22 cellular contexts compared by ENCODE assay signal in genomic region chr3:78161736-78162135, GRCh38.
A peak's percentile ranks its signal among the peaks of the same experiment; 100 is the strongest.
DNase-seq lines count a peak whose midpoint lies in the region; ATAC-seq, FAIRE-seq and TF ChIP-seq lines count a peak whose summit lies in the region.
"Had no signal": no experiment of that assay in that cellular context is flagged by ENCODE, and none has a peak within 500 bp of the region (broad histone marks: within the 10 kb centered on the region; RNA-seq: fewer than 3 reads in every experiment).

No MANE protein-coding gene starts in this region.

- TF ChIP-seq CTCF in HEK293 (tag by site-specific recombination; IDR thresholded peaks at IDR 0.05), result no peak
- TF ChIP-seq CTCF in endothelial cell of umbilical vein (IDR thresholded peaks at IDR 0.05; ENCODE audit: extremely low read depth in 1 of 2, insufficient read depth in 1 of 2, low read depth in 1 of 2, low read length in 2 of 2), result no peak
- no peak for TF ChIP-seq CTCF in GM13976 (IDR thresholded peaks at IDR 0.05; ENCODE audit: borderline replicate concordance, control extremely low read depth, extremely low read depth, insufficient read depth, missing control alignments)

- no peak overlapping the region for H3K4me3 ChIP-seq in HEK293 (ENCODE audit: low read depth, low read length)
- no peak overlapping the region for H3K4me3 ChIP-seq in endothelial cell of umbilical vein (replicated peaks in 1 of 3; ENCODE audit: insufficient read depth in 1 of 3, low read depth in 1 of 3, low read length in 3 of 3)
- H3K4me3 ChIP-seq: A549, BLaER1, GM12878, GM23248 had no signal

- dilution Hi-C loops in endothelial cell of umbilical vein (cut with MboI; ENCODE audit: extremely low pct_ligation_motif_present, low sequenced_read_pairs), result no loop called here

- CTCF ChIA-PET in HEK293 (lab: Yijun Ruan, JAX), result interaction anchor here (0.8 to 1.4 kb wide), 2 partner anchors 21 to 71 kb away, joined by 3 to 6 read pairs; no protein-coding TSS in a partner anchor
- CTCF ChIA-PET in endothelial cell of umbilical vein (lab: Charles Lee), result no interaction called here

- no peaks in the 10 kb centered on the region for H4K20me1 ChIP-seq in endothelial cell of umbilical vein (replicated peaks; ENCODE audit: control insufficient read depth, extremely low read depth, insufficient read depth, low read length)
- H4K20me1 ChIP-seq: BLaER1 had no signal

- H3K9ac ChIP-seq in endothelial cell of umbilical vein (replicated peaks; ENCODE audit: extremely low read depth, insufficient read depth, low read length), result no peak overlapping the region
- H3K9ac ChIP-seq: BLaER1, GM23248 had no signal

- intact Hi-C loops in endothelial cell of umbilical vein (cut with micrococcal nuclease), result no loop called here

- H3K9me1 ChIP-seq in endothelial cell of umbilical vein (replicated peaks; ENCODE audit: control insufficient read depth, extremely low read depth, insufficient read depth, low read length), result no peaks in the 10 kb centered on the region

- peaks cover 6% of the 10 kb centered on the region for H3K9me3 Mint-ChIP-seq in stimulated activated memory B cell treated with anti-CD40 and anti-IgM and Interleukin-4, amounts not matched to agents 10 μg/mL and 1 μg/mL and 100 μg/mL, for 72 hours
- H3K9me3 Mint-ChIP-seq: HFFc6 had no signal

- H3K4me2 ChIP-seq in endothelial cell of umbilical vein (ENCODE audit: insufficient read depth, low read length), result no peak overlapping the region
- H3K4me2 ChIP-seq: A549, BLaER1 had no signal

- H3K27me3 Mint-ChIP-seq in stimulated activated memory B cell treated with anti-CD40 and anti-IgM and Interleukin-4, amounts not matched to agents 10 μg/mL and 1 μg/mL and 100 μg/mL, for 72 hours, result no peaks in the 10 kb centered on the region
- H3K27me3 Mint-ChIP-seq: B cell; CD4-positive, CD25-positive, alpha-beta regulatory T cell had no signal

- H3K27me3 ChIP-seq in endothelial cell of umbilical vein (ENCODE audit: control insufficient read depth in 2 of 2, insufficient read depth in 2 of 2, low read length in 2 of 2), result no peaks in the 10 kb centered on the region
- H3K27me3 ChIP-seq: BLaER1 had no signal

- in situ Hi-C loops in GM13976 (cut with MboI; ENCODE audit: low sequenced_read_pairs, unreplicated experiment), result no loop called here

- H3K36me3 Mint-ChIP-seq in stimulated activated memory B cell treated with anti-CD40 and anti-IgM and Interleukin-4, amounts not matched to agents 10 μg/mL and 1 μg/mL and 100 μg/mL, for 72 hours, result no peaks in the 10 kb centered on the region
- H3K36me3 Mint-ChIP-seq: CD4-positive, CD25-positive, alpha-beta regulatory T cell; CD8-positive, alpha-beta T cell had no signal

- no peak overlapping the region for H3K27ac ChIP-seq in HEK293 (ENCODE audit: extremely low read depth, low read depth, low read length)
- no peak overlapping the region for H3K27ac ChIP-seq in endothelial cell of umbilical vein (ENCODE audit: insufficient read depth, low read depth, low read length)
- H3K27ac ChIP-seq: A549, BLaER1, C4-2B, GM23248 had no signal

- peak overlapping the region; percentile 34 for H2AFZ ChIP-seq in endothelial cell of umbilical vein (ENCODE audit: low read depth, low read length)
- H2AFZ ChIP-seq: GM23248 had no signal

- H3K79me2 ChIP-seq in endothelial cell of umbilical vein (ENCODE audit: control insufficient read depth, insufficient read depth, low read length), result no peaks in the 10 kb centered on the region

- no peaks in the 10 kb centered on the region for H3K4me1 Mint-ChIP-seq in stimulated activated memory B cell treated with anti-CD40 and anti-IgM and Interleukin-4, amounts not matched to agents 10 μg/mL and 1 μg/mL and 100 μg/mL, for 72 hours
- H3K4me1 Mint-ChIP-seq: B cell; CD4-positive, CD25-positive, alpha-beta regulatory T cell had no signal

- H3K27ac Mint-ChIP-seq in stimulated activated memory B cell treated with anti-CD40 and anti-IgM and Interleukin-4, amounts not matched to agents 10 μg/mL and 1 μg/mL and 100 μg/mL, for 72 hours, result no peak overlapping the region
- H3K27ac Mint-ChIP-seq: B cell; CD4-positive, CD25-positive, alpha-beta regulatory T cell; CD8-positive, alpha-beta T cell; HFFc6 had no signal

- H3K9me3 ChIP-seq in HEK293 (ENCODE audit: control insufficient read depth, insufficient read depth, low read depth, low read length) (no peaks in the 10 kb centered on the region), endothelial cell of umbilical vein (replicated peaks; ENCODE audit: control insufficient read depth, insufficient read depth, low read length) (no peaks in the 10 kb centered on the region)
- H3K9me3 ChIP-seq: A549, BLaER1, Caco-2 had no signal

- POLR2A ChIA-PET in HEK293 (lab: Yijun Ruan, JAX), result no interaction called here
- POLR2A ChIA-PET in endothelial cell of umbilical vein (lab: Charles Lee), result no interaction called here

- H3K36me3 ChIP-seq in HEK293 (ENCODE audit: control insufficient read depth in 2 of 2, insufficient read depth in 1 of 2, low read length in 2 of 2) (no peaks in the 10 kb centered on the region), endothelial cell of umbilical vein (ENCODE audit: control insufficient read depth in 2 of 2, extremely low read depth in 1 of 2, insufficient read depth in 2 of 2, low read length in 2 of 2) (no peaks in the 10 kb centered on the region)
- H3K36me3 ChIP-seq: BLaER1 had no signal

- DNase-seq in endothelial cell of umbilical vein (ENCODE audit: low read depth, low spot score) (no peak), GM13976 (ENCODE audit: low spot score) (no peak), dermis blood vessel endothelial cell (no peak)
- DNase-seq: 8988T; Caco-2; CD4-positive, CD25-positive, alpha-beta regulatory T cell; CD8-positive, alpha-beta T cell; DMS79; EL; GDM1; GM23248; H9; HFFc6 had no signal

- H3K4me3 Mint-ChIP-seq in stimulated activated memory B cell treated with anti-CD40 and anti-IgM and Interleukin-4, amounts not matched to agents 10 μg/mL and 1 μg/mL and 100 μg/mL, for 72 hours, result no peak overlapping the region
- H3K4me3 Mint-ChIP-seq: B cell; CD4-positive, CD25-positive, alpha-beta regulatory T cell; CD8-positive, alpha-beta T cell; H9; HFFc6 had no signal

- BruUV-seq in endothelial cell of umbilical vein (replicated peaks; lab: Mats Ljungman, UMichigan), result no TSS peak

- FAIRE-seq in endothelial cell of umbilical vein (lab: Jason Lieb, UNC), result no peak
- FAIRE-seq: A549, GM12878 had no signal

- H3K4me1 ChIP-seq in HEK293 (ENCODE audit: control insufficient read depth, insufficient read depth, low read length) (no peaks in the 10 kb centered on the region), endothelial cell of umbilical vein (ENCODE audit: control insufficient read depth, extremely low read depth, insufficient read depth, low read length) (no peaks in the 10 kb centered on the region)
- H3K4me1 ChIP-seq: A549, BLaER1, Caco-2 had no signal

- peak; percentile 55 for ATAC-seq in stimulated activated memory B cell treated with anti-CD40 and anti-IgM and Interleukin-4, amounts not matched to agents 10 μg/mL and 1 μg/mL and 100 μg/mL, for 72 hours
- ATAC-seq in GM18498 (IDR thresholded peaks at IDR 0.05; ENCODE audit: unreplicated experiment), result no peak
- ATAC-seq: A549; CD8-positive, alpha-beta T cell; GM12878; HCT116 had no signal

- no peak for TF ChIP-seq POLR2A in endothelial cell of umbilical vein (IDR thresholded peaks at IDR 0.05; ENCODE audit: low read depth, low read length)

TF ChIP-seq in HEK293, 187 proteins besides CTCF, POLR2A, EP300 and RAD21:
- TF ChIP-seq ZXDB (tag by site-specific recombination; IDR thresholded peaks at IDR 0.05) (no peak), ZNF610 (tag by site-specific recombination; IDR thresholded peaks at IDR 0.05; ENCODE audit: borderline replicate concordance) (no peak), ZBTB7A (tag by site-specific recombination; IDR thresholded peaks at IDR 0.05; ENCODE audit: low read depth) (no peak), HOXA7 (CRISPR knock-in tag; IDR thresholded peaks at IDR 0.05; ENCODE audit: borderline replicate concordance) (no peak), ZSCAN18 (tag by site-specific recombination; IDR thresholded peaks at IDR 0.05) (no peak), ZNF785 (tag by site-specific recombination; IDR thresholded peaks at IDR 0.05) (no peak), ZNF174 (tag by site-specific recombination; IDR thresholded peaks at IDR 0.05) (no peak), ZBTB17 (tag by site-specific recombination; IDR thresholded peaks at IDR 0.05) (peak; percentile 73)
TF ChIP-seq in HEK293: peak in this region for 1.

TF ChIP-seq in endothelial cell of umbilical vein, 7 proteins besides CTCF, POLR2A, EP300 and RAD21:
- TF ChIP-seq POLR2AphosphoS5 (IDR thresholded peaks at IDR 0.05; ENCODE audit: insufficient read depth, low read depth, low read length) (no peak), FOS (IDR thresholded peaks at IDR 0.05; ENCODE audit: borderline replicate concordance, insufficient read depth, low read length) (no peak), JUN (IDR thresholded peaks at IDR 0.05; ENCODE audit: borderline replicate concordance, insufficient read depth, insufficient read length, low read depth) (no peak), GATA2 (IDR thresholded peaks at IDR 0.05; ENCODE audit: insufficient read depth, insufficient read length, low read depth, low read length) (no peak), MYC (IDR thresholded peaks at IDR 0.05; ENCODE audit: low read depth, low read length) (no peak), EZH2 (IDR thresholded peaks at IDR 0.05; ENCODE audit: borderline replicate concordance, low read depth, low read length, severe bottlenecking) (no peak)
- TF ChIP-seq, protein P1, sequence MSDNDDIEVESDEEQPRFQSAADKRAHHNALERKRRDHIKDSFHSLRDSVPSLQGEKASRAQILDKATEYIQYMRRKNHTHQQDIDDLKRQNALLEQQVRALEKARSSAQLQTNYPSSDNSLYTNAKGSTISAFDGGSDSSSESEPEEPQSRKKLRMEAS (IDR thresholded peaks at IDR 0.05; ENCODE audit: insufficient read depth, insufficient read length), result no peak
